Comparison of ENCODE assay signal across 30 cellular contexts in the genomic region with DNA sequence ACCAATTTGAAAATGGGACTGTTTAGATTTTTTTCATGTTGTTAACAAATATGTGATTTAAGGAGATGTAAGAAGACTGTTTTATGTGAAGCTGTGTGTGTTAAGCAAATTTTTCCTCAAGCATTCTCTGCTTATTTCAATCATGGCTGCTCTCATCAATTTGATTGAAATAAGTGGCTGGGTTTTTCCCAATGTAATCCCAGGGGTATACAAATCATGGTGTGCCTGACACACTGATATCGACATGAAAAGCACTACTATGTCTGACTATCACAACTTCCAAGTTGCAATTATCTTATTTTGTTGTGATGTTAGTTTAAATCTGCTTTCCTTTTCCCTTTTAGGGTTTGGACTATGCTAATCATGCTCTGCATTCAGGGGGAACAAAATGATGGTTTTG.
"Had no signal": no experiment of that assay in that cellular context is flagged by ENCODE, and none has a peak within 500 bp of the region (broad histone marks: within the 10 kb centered on the region; RNA-seq: fewer than 3 reads in every experiment).

No MANE protein-coding gene starts in this region.

- H3K4me1 ChIP-seq: adrenal gland, ascending aorta, body of pancreas, breast epithelium had no signal

- H3K4me3 ChIP-seq: adrenal gland, ascending aorta, body of pancreas, breast epithelium, cardiac muscle cell had no signal

- H3K9me3 ChIP-seq: adrenal gland, ascending aorta, body of pancreas, breast epithelium had no signal

- H3K36me3 ChIP-seq: adrenal gland, ascending aorta, brain microvascular endothelial cell, breast epithelium, cardiac muscle cell had no signal

- H3K27ac ChIP-seq: adrenal gland, ascending aorta, body of pancreas, brain microvascular endothelial cell, breast epithelium, cardiac muscle cell had no signal

- DNase-seq: activated effector memory CD4-positive, alpha-beta T cell treated with anti-CD3 and anti-CD28 coated beads, Interleukin-2, amount 50 U/mL, for 16 hours; activated effector memory CD4-positive, alpha-beta T cell treated with Interleukin-2 at 50 U/mL for 16 hours; activated gamma-delta T cell; activated gamma-delta T cell treated with Interleukin-2 at 50 U/mL for 16 hours; activated naive CD4-positive, alpha-beta T cell; activated naive CD4-positive, alpha-beta T cell treated with anti-CD3 and anti-CD28 coated beads for 36 hours; activated naive CD4-positive, alpha-beta T cell treated with anti-CD3 and anti-CD28 coated beads, Interleukin-2, amount 10 ng/mL, durations not matched to agents 7 days and 5 days; activated naive CD4-positive, alpha-beta T cell treated with anti-CD3 and anti-CD28 coated beads, Interleukin-2, amount 50 U/mL, for 16 hours; activated naive CD4-positive, alpha-beta T cell treated with Interleukin-2 at 50 U/mL for 16 hours; activated naive CD8-positive, alpha-beta T cell treated with anti-CD3 and anti-CD28 coated beads for 36 hours; activated naive CD8-positive, alpha-beta T cell treated with anti-CD3 and anti-CD28 coated beads, Interleukin-2, amount 10 ng/mL, durations not matched to agents 7 days and 5 days; activated naive CD8-positive, alpha-beta T cell treated with anti-CD3 and anti-CD28 coated beads, Interleukin-2, amount 50 U/mL, for 24 hours; activated T-cell treated with anti-CD3 and anti-CD28 coated beads, Interleukin-2, amount 50 U/mL, for 1 hour; activated T-cell treated with anti-CD3 and anti-CD28 coated beads, Interleukin-2, amount 50 U/mL, for 24 hours; activated T-cell treated with anti-CD3 and anti-CD28 coated beads, Interleukin-2, amount 50 U/mL, for 4 hours; activated T-cell treated with anti-CD3 and anti-CD28 coated beads, Interleukin-2, amount 50 U/mL, for 48 hours; activated T-cell treated with anti-CD3 and anti-CD28 coated beads, Interleukin-2, amount 50 U/mL, for 72 hours; adrenal gland; amniotic stem cell; amygdala; anterior cingulate cortex; aorta; body of pancreas; brain microvascular endothelial cell; caudate nucleus; central memory CD4-positive, alpha-beta T cell; cerebellar nuclear complex had no signal

- H3K27me3 ChIP-seq: adrenal gland, ascending aorta, body of pancreas, brain microvascular endothelial cell, breast epithelium, cardiac muscle cell had no signal
